In genomic region chrX:142156567-142156966, GRCh38 we compare ENCODE assay signal across 2 cellular contexts.
TF ChIP-seq lines count a peak whose summit lies in the region.

No MANE protein-coding gene starts in this region.

TF ChIP-seq in GM23338, 12 proteins besides CTCF, POLR2A, EP300 and RAD21 (continued from another document):
- TF ChIP-seq, protein P1, sequence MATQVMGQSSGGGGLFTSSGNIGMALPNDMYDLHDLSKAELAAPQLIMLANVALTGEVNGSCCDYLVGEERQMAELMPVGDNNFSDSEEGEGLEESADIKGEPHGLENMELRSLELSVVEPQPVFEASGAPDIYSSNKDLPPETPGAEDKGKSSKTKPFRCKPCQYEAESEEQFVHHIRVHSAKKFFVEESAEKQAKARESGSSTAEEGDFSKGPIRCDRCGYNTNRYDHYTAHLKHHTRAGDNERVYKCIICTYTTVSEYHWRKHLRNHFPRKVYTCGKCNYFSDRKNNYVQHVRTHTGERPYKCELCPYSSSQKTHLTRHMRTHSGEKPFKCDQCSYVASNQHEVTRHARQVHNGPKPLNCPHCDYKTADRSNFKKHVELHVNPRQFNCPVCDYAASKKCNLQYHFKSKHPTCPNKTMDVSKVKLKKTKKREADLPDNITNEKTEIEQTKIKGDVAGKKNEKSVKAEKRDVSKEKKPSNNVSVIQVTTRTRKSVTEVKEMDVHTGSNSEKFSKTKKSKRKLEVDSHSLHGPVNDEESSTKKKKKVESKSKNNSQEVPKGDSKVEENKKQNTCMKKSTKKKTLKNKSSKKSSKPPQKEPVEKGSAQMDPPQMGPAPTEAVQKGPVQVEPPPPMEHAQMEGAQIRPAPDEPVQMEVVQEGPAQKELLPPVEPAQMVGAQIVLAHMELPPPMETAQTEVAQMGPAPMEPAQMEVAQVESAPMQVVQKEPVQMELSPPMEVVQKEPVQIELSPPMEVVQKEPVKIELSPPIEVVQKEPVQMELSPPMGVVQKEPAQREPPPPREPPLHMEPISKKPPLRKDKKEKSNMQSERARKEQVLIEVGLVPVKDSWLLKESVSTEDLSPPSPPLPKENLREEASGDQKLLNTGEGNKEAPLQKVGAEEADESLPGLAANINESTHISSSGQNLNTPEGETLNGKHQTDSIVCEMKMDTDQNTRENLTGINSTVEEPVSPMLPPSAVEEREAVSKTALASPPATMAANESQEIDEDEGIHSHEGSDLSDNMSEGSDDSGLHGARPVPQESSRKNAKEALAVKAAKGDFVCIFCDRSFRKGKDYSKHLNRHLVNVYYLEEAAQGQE (IDR thresholded peaks at IDR 0.05; ENCODE audit: unreplicated experiment), result no peak
- TF ChIP-seq CREB1 (CRISPR knock-in tag; IDR thresholded peaks at IDR 0.05; ENCODE audit: low read depth) (no peak), EZH2 (IDR thresholded peaks at IDR 0.05; ENCODE audit: low read depth, unreplicated experiment) (no peak), EZH2phosphoT487 (IDR thresholded peaks at IDR 0.05; ENCODE audit: unreplicated experiment) (no peak), ZNF462 (CRISPR knock-in tag; IDR thresholded peaks at IDR 0.05) (no peak), ZNF331 (CRISPR knock-in tag; IDR thresholded peaks at IDR 0.05; ENCODE audit: low read depth) (no peak), STAT1 (IDR thresholded peaks at IDR 0.05; ENCODE audit: unreplicated experiment) (no peak), POLR2AphosphoS5 (IDR thresholded peaks at IDR 0.05; ENCODE audit: low read depth) (no peak), JUNB (IDR thresholded peaks at IDR 0.05; ENCODE audit: unreplicated experiment) (no peak), ZNF114 (CRISPR knock-in tag; IDR thresholded peaks at IDR 0.05) (no peak)
- TF ChIP-seq, protein P2, sequence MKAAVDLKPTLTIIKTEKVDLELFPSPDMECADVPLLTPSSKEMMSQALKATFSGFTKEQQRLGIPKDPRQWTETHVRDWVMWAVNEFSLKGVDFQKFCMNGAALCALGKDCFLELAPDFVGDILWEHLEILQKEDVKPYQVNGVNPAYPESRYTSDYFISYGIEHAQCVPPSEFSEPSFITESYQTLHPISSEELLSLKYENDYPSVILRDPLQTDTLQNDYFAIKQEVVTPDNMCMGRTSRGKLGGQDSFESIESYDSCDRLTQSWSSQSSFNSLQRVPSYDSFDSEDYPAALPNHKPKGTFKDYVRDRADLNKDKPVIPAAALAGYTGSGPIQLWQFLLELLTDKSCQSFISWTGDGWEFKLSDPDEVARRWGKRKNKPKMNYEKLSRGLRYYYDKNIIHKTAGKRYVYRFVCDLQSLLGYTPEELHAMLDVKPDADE (IDR thresholded peaks at IDR 0.05), result no peak

TF ChIP-seq in SK-N-SH treated with all-trans-retinoic acid at 6 μM for 48 hours, 23 proteins besides CTCF, POLR2A, EP300 and RAD21 (continued from another document):
- TF ChIP-seq TSHZ2 (CRISPR knock-in tag; IDR thresholded peaks at IDR 0.05), result no peak
TF ChIP-seq in SK-N-SH treated with all-trans-retinoic acid at 6 μM for 48 hours: peak in this region for 0.
